Comparison of ENCODE assay signal across 8 cellular contexts in the genomic region with DNA sequence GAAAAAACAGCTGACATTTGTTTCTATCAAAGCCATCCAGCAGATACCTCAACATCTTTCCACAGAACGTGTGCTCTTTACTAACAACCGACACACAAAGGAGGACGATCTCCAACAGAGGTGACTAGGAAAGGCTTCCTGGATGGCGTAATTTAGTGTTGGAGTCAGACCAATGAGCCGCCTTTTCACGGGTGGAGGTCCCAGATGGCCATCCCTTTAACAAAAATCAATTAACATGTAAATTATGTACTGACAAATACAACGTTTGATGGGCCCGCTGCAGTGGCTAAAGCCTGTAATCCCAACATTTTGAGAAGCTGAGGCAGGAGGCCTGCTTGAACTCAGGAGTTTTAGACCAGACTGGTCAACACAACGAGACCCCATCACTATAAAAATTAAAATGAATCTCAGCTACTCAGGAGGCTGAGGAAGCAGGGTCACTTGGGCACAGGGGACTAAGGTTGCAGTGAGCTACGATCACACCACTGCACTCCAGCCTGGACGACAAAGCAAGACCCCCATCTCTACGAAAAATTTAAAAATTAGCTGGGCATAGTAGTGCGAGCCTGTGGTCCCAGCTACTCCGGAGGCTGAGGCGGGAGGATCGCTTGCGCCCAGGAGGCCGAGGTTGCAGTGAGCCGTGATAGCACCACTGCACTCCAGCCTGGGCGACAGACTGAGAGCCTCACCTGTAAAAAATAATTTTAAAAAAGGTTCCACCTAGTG. TPM values are rescaled to one million over a fixed set of nuclear protein-coding genes. Genes with fewer than 3 reads are reported as not detected.
DNase-seq lines count a peak whose midpoint lies in the region; ATAC-seq and TF ChIP-seq lines count a peak whose summit lies in the region.

No MANE protein-coding gene starts in this region.

- H3K4me1 ChIP-seq in stomach: peaks cover 0 to 43% (median 31%) of the 10 kb centered on the region in 4 donors

- DNase-seq in T-helper 1 cell (no peak), stomach (no peak), posterior vena cava (ENCODE audit: low spot score) (no peak)
- no peak for DNase-seq in activated T-cell treated with anti-CD3 and anti-CD28 coated beads, Interleukin-2, amount 50 U/mL, for 4 hours

- intact Hi-C loops in stomach (cut with DNase I; ENCODE audit: low total_unique reads): no loop called here
- intact Hi-C loops in posterior vena cava (cut with DNase I): loop anchor here in 1 of 2 donors (10.0 kb wide), 1 partner anchor 50 kb away; no protein-coding TSS in a partner anchor

- TF ChIP-seq POLR2A in stomach (IDR thresholded peaks at IDR 0.05): no peak

- peaks cover under 1% of the 10 kb centered on the region for H3K36me3 Mint-ChIP-seq in T-helper 1 cell treated with Interleukin-12 subunit alpha and Interleukin-12 subunit beta and Interleukin-4 antibody, amounts not matched to agents 30 μg/mL and 1 μg/mL, for 36 hours (ENCODE audit: low read depth)
- peaks cover 6% of the 10 kb centered on the region for H3K36me3 Mint-ChIP-seq in activated T-cell treated with anti-CD3 and anti-CD28 coated beads, Interleukin-2, amount 50 U/mL, for 4 hours (ENCODE audit: insufficient read depth)

- peak overlapping the region; percentile 82 for H3K4me3 Mint-ChIP-seq in T-helper 1 cell treated with Interleukin-12 subunit alpha and Interleukin-12 subunit beta and Interleukin-4 antibody, amounts not matched to agents 30 μg/mL and 1 μg/mL, for 36 hours
- H3K4me3 Mint-ChIP-seq in activated T-cell treated with anti-CD3 and anti-CD28 coated beads, Interleukin-2, amount 50 U/mL, for 4 hours: peak overlapping the region; percentile 87

- 63 to 73% (median 64%) methylated on average over 20 of the region's 20 CpGs for WGBS in stomach, 5 donors

- H3K4me3 ChIP-seq in iPS-18c (ENCODE audit: insufficient read depth, low read depth, low read length) (peak overlapping the region; percentile 93), stomach (peak overlapping the region; percentile 69 to 96 (median 84))

- no peak for TF ChIP-seq EP300 in stomach (IDR thresholded peaks at IDR 0.05)

- no peak overlapping the region for H3K27ac Mint-ChIP-seq in T-helper 1 cell treated with Interleukin-12 subunit alpha and Interleukin-12 subunit beta and Interleukin-4 antibody, amounts not matched to agents 30 μg/mL and 1 μg/mL, for 36 hours

- peaks cover 3% of the 10 kb centered on the region for H3K27me3 Mint-ChIP-seq in T-helper 1 cell treated with Interleukin-12 subunit alpha and Interleukin-12 subunit beta and Interleukin-4 antibody, amounts not matched to agents 30 μg/mL and 1 μg/mL, for 36 hours (ENCODE audit: low read depth)
- no peaks in the 10 kb centered on the region for H3K27me3 Mint-ChIP-seq in activated T-cell treated with anti-CD3 and anti-CD28 coated beads, Interleukin-2, amount 50 U/mL, for 4 hours (ENCODE audit: low read depth)

- H3K4me1 Mint-ChIP-seq in T-helper 1 cell treated with Interleukin-12 subunit alpha and Interleukin-12 subunit beta and Interleukin-4 antibody, amounts not matched to agents 30 μg/mL and 1 μg/mL, for 36 hours (ENCODE audit: low read depth): peaks cover 10% of the 10 kb centered on the region
- peaks cover 14% of the 10 kb centered on the region for H3K4me1 Mint-ChIP-seq in activated T-cell treated with anti-CD3 and anti-CD28 coated beads, Interleukin-2, amount 50 U/mL, for 4 hours (ENCODE audit: low read depth)

- peak overlapping the region in 4 of 5 donors; percentile 97 to 99 (median 98) for H3K27ac ChIP-seq in stomach

- H3K9me3 Mint-ChIP-seq in T-helper 1 cell treated with Interleukin-12 subunit alpha and Interleukin-12 subunit beta and Interleukin-4 antibody, amounts not matched to agents 30 μg/mL and 1 μg/mL, for 36 hours: no peaks in the 10 kb centered on the region
- no peaks in the 10 kb centered on the region for H3K9me3 Mint-ChIP-seq in activated T-cell treated with anti-CD3 and anti-CD28 coated beads, Interleukin-2, amount 50 U/mL, for 4 hours

- no peak for TF ChIP-seq CTCF in stomach (IDR thresholded peaks at IDR 0.05)

- H3K9me3 ChIP-seq in iPS-18c (ENCODE audit: control insufficient read depth, insufficient read depth, low read length) (no peaks in the 10 kb centered on the region), stomach (no peaks in the 10 kb centered on the region)

- H3K36me3 ChIP-seq in stomach: peaks cover 0 to 9% (median 8%) of the 10 kb centered on the region in 4 donors

- H3K27me3 ChIP-seq in stomach: no peaks in the 10 kb centered on the region

- ATAC-seq in activated T-cell treated with anti-CD3 and anti-CD28 coated beads, Interleukin-2, amount 50 U/mL, for 4 hours: no peak
- ATAC-seq in GM18511 (IDR thresholded peaks at IDR 0.05; ENCODE audit: unreplicated experiment): no peak
- ATAC-seq in HG03196 (IDR thresholded peaks at IDR 0.05; ENCODE audit: unreplicated experiment): no peak

RNA-seq across cellular contexts. Expression of a gene that starts 1.2 kb away (rescaled TPM):
- total RNA-seq in activated T-cell treated with anti-CD3 and anti-CD28 coated beads, Interleukin-2, amount 50 U/mL, for 4 hours: 10 to 100 TPM; 16.2 to 20.5 (median 17.1) TPM
- total RNA-seq in stomach (10 to 100 TPM; 10.7 to 79.4 (median 41.3) TPM), posterior vena cava (10 to 100 TPM; 21.6 to 29.0 TPM)
- polyA plus RNA-seq in stomach: 1 to 10 TPM; 2.1 to 4.2 (median 3.2) TPM

RNA-seq across cellular contexts. Expression of a gene that starts 59.0 kb away (rescaled TPM):
- total RNA-seq in activated T-cell treated with anti-CD3 and anti-CD28 coated beads, Interleukin-2, amount 50 U/mL, for 4 hours: 10 to 100 TPM; 26.0 to 27.4 (median 26.2) TPM
- total RNA-seq in stomach: 10 to 100 TPM; 14.0 to 76.5 (median 42.2) TPM
- polyA plus RNA-seq in stomach: 1 to 10 TPM; 2.8 to 5.0 (median 3.2) TPM
- total RNA-seq in posterior vena cava: 10 to 100 TPM; 16.1 to 18.9 TPM
